In genomic region chr5:116626945-116627679, GRCh38 we compare ENCODE assay signal across 12 cellular contexts.
DNase-seq lines count a peak whose midpoint lies in the region; ATAC-seq lines count a peak whose summit lies in the region.
"Had no signal": no experiment of that assay in that cellular context is flagged by ENCODE, and none has a peak within 500 bp of the region (broad histone marks: within the 10 kb centered on the region; RNA-seq: fewer than 3 reads in every experiment).

No MANE protein-coding gene starts in this region.

- H3K36me3 ChIP-seq in stomach smooth muscle (ENCODE audit: control insufficient read depth in 2 of 2, insufficient read depth in 2 of 2, low read length in 2 of 2) = no peaks in the 10 kb centered on the region

- H3K36me3 Mint-ChIP-seq in stimulated activated effector memory CD8-positive, alpha-beta T cell treated with anti-CD3 and anti-CD28 coated beads, Interleukin-12 subunit alpha, Interleukin-12 subunit beta, amount 100 ng/mL, for 72 hours = no peaks in the 10 kb centered on the region

- H3K9ac ChIP-seq in stomach smooth muscle (ENCODE audit: low read length in 2 of 2) = peak overlapping the region; percentile 53 to 58

- peak overlapping the region; percentile 46 for H3K27ac ChIP-seq in stomach smooth muscle (ENCODE audit: low read length)

- H3K27ac Mint-ChIP-seq in stimulated activated effector memory CD8-positive, alpha-beta T cell treated with anti-CD3 and anti-CD28 coated beads, Interleukin-12 subunit alpha, Interleukin-12 subunit beta, amount 100 ng/mL, for 72 hours = no peak overlapping the region
- H3K27ac Mint-ChIP-seq: activated T-helper 2 cell treated with anti-CD3 and anti-CD28 coated beads, Interferon-gamma antibody, Interleukin-2, Interleukin-4, amounts not matched to agents 10 μg/mL and 5 μg/mL and 100 μg/mL, durations not matched to agents 14 hours and 24 hours and 36 hours; T-helper 2 cell treated with Interferon-gamma antibody and Interleukin-4, amounts not matched to agents 5 μg/mL and 100 μg/mL, for 36 hours had no signal

- no peak overlapping the region for H3K4me3 Mint-ChIP-seq in stimulated activated effector memory CD8-positive, alpha-beta T cell treated with anti-CD3 and anti-CD28 coated beads, Interleukin-12 subunit alpha, Interleukin-12 subunit beta, amount 100 ng/mL, for 72 hours
- H3K4me3 Mint-ChIP-seq: T-helper 2 cell treated with Interferon-gamma antibody and Interleukin-4, amounts not matched to agents 5 μg/mL and 100 μg/mL, for 36 hours had no signal

- no peaks in the 10 kb centered on the region for H3K9me3 ChIP-seq in stomach smooth muscle (ENCODE audit: control insufficient read depth in 2 of 2, low read length in 2 of 2)

- no peaks in the 10 kb centered on the region for H3K9me3 Mint-ChIP-seq in stimulated activated effector memory CD8-positive, alpha-beta T cell treated with anti-CD3 and anti-CD28 coated beads, Interleukin-12 subunit alpha, Interleukin-12 subunit beta, amount 100 ng/mL, for 72 hours
- H3K9me3 Mint-ChIP-seq: activated T-helper 2 cell treated with anti-CD3 and anti-CD28 coated beads, Interferon-gamma antibody, Interleukin-2, Interleukin-4, amounts not matched to agents 10 μg/mL and 5 μg/mL and 100 μg/mL, durations not matched to agents 14 hours and 24 hours and 36 hours; T-helper 2 cell treated with Interferon-gamma antibody and Interleukin-4, amounts not matched to agents 5 μg/mL and 100 μg/mL, for 36 hours had no signal

- peaks cover 7% of the 10 kb centered on the region for H3K4me1 ChIP-seq in stomach smooth muscle (ENCODE audit: control insufficient read depth, insufficient read depth, low read length)

- H3K4me1 Mint-ChIP-seq in stimulated activated effector memory CD8-positive, alpha-beta T cell treated with anti-CD3 and anti-CD28 coated beads, Interleukin-12 subunit alpha, Interleukin-12 subunit beta, amount 100 ng/mL, for 72 hours = no peaks in the 10 kb centered on the region

- ATAC-seq in GM19023 (IDR thresholded peaks at IDR 0.05; ENCODE audit: unreplicated experiment) = peak; percentile 94
- peak; percentile 87 for ATAC-seq in HG02588 (IDR thresholded peaks at IDR 0.05; ENCODE audit: unreplicated experiment)
- peak; percentile 69 for ATAC-seq in HG03521 (IDR thresholded peaks at IDR 0.05; ENCODE audit: unreplicated experiment)
- no peak for ATAC-seq in stimulated activated effector memory CD8-positive, alpha-beta T cell treated with anti-CD3 and anti-CD28 coated beads, Interleukin-12 subunit alpha, Interleukin-12 subunit beta, amount 100 ng/mL, for 72 hours

- DNase-seq in activated naive CD4-positive, alpha-beta T cell treated with Interleukin-2 at 50 U/mL for 16 hours = no peak
- no peak for DNase-seq in T-helper 1 cell
- no peak for DNase-seq in iPS-NIHi11 (ENCODE audit: low spot score)
- no peak for DNase-seq in stimulated activated effector memory CD8-positive, alpha-beta T cell treated with anti-CD3 and anti-CD28 coated beads, Interleukin-12 subunit alpha, Interleukin-12 subunit beta, amount 100 ng/mL, for 72 hours (ENCODE audit: low spot score in 2 of 2)
- DNase-seq: effector CD4-positive, alpha-beta T cell; NCI-H226 had no signal

- H3K27me3 ChIP-seq in stomach smooth muscle (ENCODE audit: control insufficient read depth in 1 of 2, insufficient read depth in 2 of 2, low read length in 2 of 2) = no peaks in the 10 kb centered on the region

- no peak overlapping the region for H3K4me3 ChIP-seq in stomach smooth muscle (ENCODE audit: low read length in 2 of 2)
